ENCODE assay signal across 8 cellular contexts in genomic region chr2:39216495-39217191, GRCh38. TPM values are rescaled to one million over a fixed set of nuclear protein-coding genes. Genes with fewer than 3 reads are reported as not detected.
DNase-seq lines count a peak whose midpoint lies in the region; ATAC-seq, FAIRE-seq and TF ChIP-seq lines count a peak whose summit lies in the region.

No MANE protein-coding gene starts in this region.

- 87% methylated on average over 11 of the region's 11 CpGs; no CpG with 5 or more reads in 1 of the 2 experiments for WGBS in H1 (ENCODE audit: extremely low coverage in 1 of 2, insufficient coverage in 1 of 2, insufficient read length in 1 of 2, insufficient replicate concordance in 2 of 2, low coverage in 1 of 2, low lambda C conversion rate in 2 of 2, missing lambda C conversion rate in 1 of 2), 2 experiments

- intact Hi-C loops in kidney (cut with DNase I), result no loop called here

- CTCF ChIA-PET in H1 (lab: Charles Lee; ENCODE audit: partially characterized antibody), result interaction anchor here (0.9 to 6.1 kb wide), 2 partner anchors 12 to 24 kb away, joined by 3 to 38 read pairs; no protein-coding TSS in a partner anchor

- H3K14ac ChIP-seq in H1 (ENCODE audit: insufficient read length), result no peak overlapping the region

- POLR2A ChIA-PET in H1 (lab: Charles Lee; ENCODE audit: partially characterized antibody), result no interaction called here

- no peak overlapping the region for H4K8ac ChIP-seq in H1 (ENCODE audit: extremely low read depth, insufficient read depth, low read length)

- H3K9ac ChIP-seq in H1 (replicated peaks in 1 of 4; ENCODE audit: extremely low read depth in 1 of 4, low read depth in 3 of 4, low read length in 3 of 4) (no peak overlapping the region), kidney (ENCODE audit: low read length in 2 of 2) (no peak overlapping the region)

- H4K20me1 ChIP-seq in H1 (replicated peaks in 1 of 2; ENCODE audit: control insufficient read depth in 1 of 2, insufficient read depth in 2 of 2, low read length in 2 of 2), result no peaks in the 10 kb centered on the region

- H2BK5ac ChIP-seq in H1 (ENCODE audit: low read depth, low read length), result no peak overlapping the region

- H3K4me3 ChIP-seq in HL-60 (replicated peaks; ENCODE audit: insufficient read depth, low read length), result no peak overlapping the region
- no peak overlapping the region for H3K4me3 ChIP-seq in H1 (ENCODE audit: extremely low read depth in 1 of 4, insufficient read depth in 2 of 4, low read depth in 3 of 4, low read length in 4 of 4)
- no peak overlapping the region for H3K4me3 ChIP-seq in kidney (ENCODE audit: low read length in 2 of 2)

- TF ChIP-seq POLR2A in H1 (IDR thresholded peaks at IDR 0.05; ENCODE audit: control extremely low read depth in 1 of 2, low read depth in 2 of 2, low read length in 2 of 2), result no peak

- H3K79me2 ChIP-seq in H1 (ENCODE audit: control insufficient read depth in 1 of 2, insufficient read depth in 2 of 2, low read length in 2 of 2), result no peaks in the 10 kb centered on the region

- no peak overlapping the region for H3K4ac ChIP-seq in H1 (replicated peaks; ENCODE audit: insufficient read length, low read depth, low read length)

- no peak overlapping the region for H2BK20ac ChIP-seq in H1 (ENCODE audit: low read length)

- H3K27ac ChIP-seq in HL-60 (replicated peaks) (peak overlapping the region; percentile 46), H1 (ENCODE audit: low read depth, low read length) (no peak overlapping the region), kidney (ENCODE audit: low read depth in 2 of 2, low read length in 2 of 2) (no peak overlapping the region)

- H3K4me1 ChIP-seq in H1 (replicated peaks in 1 of 4; ENCODE audit: control insufficient read depth in 3 of 4, insufficient read depth in 4 of 4, low read length in 3 of 4), result no peaks in the 10 kb centered on the region; a peak in 3 of 7 replicates
- no peaks in the 10 kb centered on the region for H3K4me1 ChIP-seq in kidney (ENCODE audit: control insufficient read depth in 1 of 2, insufficient read depth in 1 of 2, low read depth in 1 of 2, low read length in 2 of 2)

- H2AFZ ChIP-seq in H1 (ENCODE audit: low read length), result no peak overlapping the region

- no peak overlapping the region for H2BK120ac ChIP-seq in H1 (replicated peaks; ENCODE audit: low read depth, low read length)

- H3K18ac ChIP-seq in H1 (ENCODE audit: extremely low read depth, low read length), result no peak overlapping the region

- H3K9me3 ChIP-seq in H1 (ENCODE audit: insufficient read depth in 2 of 2, low read depth in 1 of 2, low read length in 1 of 2) (no peaks in the 10 kb centered on the region), kidney (ENCODE audit: control insufficient read depth in 1 of 2, low read length in 2 of 2) (no peaks in the 10 kb centered on the region)

- H3K4me2 ChIP-seq in H1 (ENCODE audit: insufficient read depth in 1 of 2, low read depth in 2 of 2, low read length in 2 of 2), result no peak overlapping the region

- H3K79me1 ChIP-seq in H1 (ENCODE audit: low read depth, low read length), result no peaks in the 10 kb centered on the region

- DNase-seq in HL-60 (ENCODE audit: low read depth in 1 of 2, low spot score in 1 of 2) (peak; percentile 6 to 62), H1 (ENCODE audit: low read depth in 1 of 2, low spot score in 2 of 2) (no peak), DMS79 (lab: John Stamatoyannopoulos, UW) (no peak), DMS79 treated with DMSO at 0.1 percent for 48 hours (lab: John Stamatoyannopoulos, UW) (no peak), kidney (no peak)
- peak; percentile 60 to 67 for DNase-seq in activated CD4-positive, alpha-beta T cell treated with anti-CD3 and anti-CD28 coated beads, Interleukin-2, amount 50 U/mL, for 48 hours
- DNase-seq in stimulated activated CD8-positive, alpha-beta memory T cell treated with anti-CD3 and anti-CD28 coated beads, Interleukin-7, amount 100 ng/mL, for 48 hours (ENCODE audit: extremely low read depth in 1 of 2, low read depth in 1 of 2), result peak; percentile 40 to 64

- no peak overlapping the region for H2AK5ac ChIP-seq in H1 (ENCODE audit: low read depth, low read length)

- ATAC-seq in HG03378 (IDR thresholded peaks at IDR 0.05; ENCODE audit: unreplicated experiment), result no peak

- H2BK12ac ChIP-seq in H1 (ENCODE audit: low read depth, low read length), result no peak overlapping the region

- H3K23ac ChIP-seq in H1 (ENCODE audit: insufficient read length), result no peak overlapping the region

- no peaks in the 10 kb centered on the region for H3K27me3 ChIP-seq in HL-60 (ENCODE audit: insufficient read depth, poor library complexity, severe bottlenecking)
- H3K27me3 ChIP-seq in H1 (replicated peaks in 1 of 4; ENCODE audit: control insufficient read depth in 3 of 4, extremely low read depth in 1 of 4, insufficient read depth in 3 of 4, low read length in 3 of 4), result no peaks in the 10 kb centered on the region

- TF ChIP-seq RAD21 in H1 (IDR thresholded peaks at IDR 0.05 in 1 of 2, conservative IDR thresholded peaks at IDR 0.05 in 1 of 2; ENCODE audit: low read depth in 2 of 2, low read length in 2 of 2), result no peak

- no peak overlapping the region for H3K56ac ChIP-seq in H1 (replicated peaks; ENCODE audit: insufficient read length, low read depth, low read length)

- H4K91ac ChIP-seq in H1 (replicated peaks; ENCODE audit: insufficient read length, low read length), result no peak overlapping the region

- no peaks in the 10 kb centered on the region for H3K23me2 ChIP-seq in H1 (ENCODE audit: low read depth, low read length)

- H3K36me3 ChIP-seq in H1 (ENCODE audit: control insufficient read depth in 2 of 4, insufficient read depth in 4 of 4, low read length in 3 of 4) (no peaks in the 10 kb centered on the region), kidney (ENCODE audit: control insufficient read depth in 1 of 2, insufficient read depth in 2 of 2, low read length in 2 of 2) (no peaks in the 10 kb centered on the region)

- no peak for FAIRE-seq in H1 (lab: Jason Lieb, UNC)
- no peak for FAIRE-seq in kidney (lab: Jason Lieb, UNC)

- TF ChIP-seq CTCF in HL-60 (IDR thresholded peaks at IDR 0.05; ENCODE audit: insufficient read depth, low read length), result no peak
- no peak for TF ChIP-seq CTCF in H1 (IDR thresholded peaks at IDR 0.05; ENCODE audit: control extremely low read depth in 1 of 3, insufficient read depth in 1 of 3, low read depth in 1 of 3, low read length in 3 of 3)
- no peak for TF ChIP-seq CTCF in kidney (IDR thresholded peaks at IDR 0.05; ENCODE audit: borderline replicate concordance, extremely low read depth, insufficient read depth)

- no peak overlapping the region for H4K5ac ChIP-seq in H1 (ENCODE audit: insufficient read length, low read depth, low read length)

- peak overlapping the region; percentile 18; the same call in 1 of the 2 replicates for H2BK15ac ChIP-seq in H1 (ENCODE audit: low read length)

- no peak for TF ChIP-seq EP300 in H1 (IDR thresholded peaks at IDR 0.05; ENCODE audit: borderline replicate concordance in 1 of 2, low read depth in 2 of 2, low read length in 2 of 2)

RNA-seq across cellular contexts. Expression of gene CDKL4, which starts 27.1 kb away (rescaled TPM):
- total RNA-seq in H1 (2021; fragmentation: NEBNext Ultra II Directional; extraction: Animal tissue kit (Norgen Biotek cat#: 25700)), result 0.29 TPM in 1 of 2 replicates, not detected in the other
- polyA plus RNA-seq in H1 (2011; rRNA removed) (not detected in 2 replicates), kidney (ENCODE audit: insufficient read depth, low read depth, low replicate concordance) (not detected)
- polyA plus RNA-seq in H1 (2011; cell fraction: cytosol; rRNA removed), result not detected
- polyA plus RNA-seq in H1 (2011; cell fraction: nucleus; rRNA removed), result not detected
- polyA plus RNA-seq in H1 (2012, experiment 1 of 2), result not detected in 4 replicates
- polyA plus RNA-seq in H1 (2012, experiment 2 of 2), result not detected
- 0.22 TPM for polyA plus RNA-seq in H1 (2013, experiment 1 of 2)
- 0.18 TPM for polyA plus RNA-seq in H1 (2013, experiment 2 of 2)
- polyA minus RNA-seq in H1 (2011; rRNA and poly(A)+ RNA removed), result not detected in 2 replicates
- polyA minus RNA-seq in H1 (2011; cell fraction: cytosol; rRNA and poly(A)+ RNA removed), result not detected
- not detected for polyA minus RNA-seq in H1 (2011; cell fraction: nucleus; rRNA and poly(A)+ RNA removed)
- 1.2 TPM for total RNA-seq in kidney

Comparison
In these comparisons a context has a peak if more than half of its experiments do, and no peak if none do; other contexts are left out.
1. DNase-seq: peak in HL-60 (2 of 2), activated CD4-positive, alpha-beta T cell treated with anti-CD3 and anti-CD28 coated beads, Interleukin-2, amount 50 U/mL, for 48 hours (2 of 2) and stimulated activated CD8-positive, alpha-beta memory T cell treated with anti-CD3 and anti-CD28 coated beads, Interleukin-7, amount 100 ng/mL, for 48 hours (2 of 2); none in H1 (0 of 2), DMS79 (single experiment), DMS79 treated with DMSO at 0.1 percent for 48 hours (single experiment) and kidney (single experiment).